1 cellular context compared by ENCODE assay signal in genomic region chr1:172863031-172863430, GRCh38.
TF ChIP-seq lines count a peak whose summit lies in the region.

No MANE protein-coding gene starts in this region.

TF ChIP-seq in HCT116, 20 proteins besides CTCF, POLR2A, EP300 and RAD21 (continued from another document):
- no peak for TF ChIP-seq REST (IDR thresholded peaks at IDR 0.05; ENCODE audit: low read depth)
- no peak for TF ChIP-seq POLR2AphosphoS5 (IDR thresholded peaks at IDR 0.05; ENCODE audit: low read depth, low read length)
- no peak for TF ChIP-seq ELF1 (IDR thresholded peaks at IDR 0.05; ENCODE audit: borderline replicate concordance, low read depth)
- TF ChIP-seq SIN3A (IDR thresholded peaks at IDR 0.05; ENCODE audit: low read depth) = no peak
- TF ChIP-seq TCF7L2 (IDR thresholded peaks at IDR 0.05; ENCODE audit: borderline replicate concordance, extremely low read depth, insufficient read depth, insufficient read length) = no peak
- TF ChIP-seq EGR1 (IDR thresholded peaks at IDR 0.05; ENCODE audit: low read depth) = no peak
- no peak for TF ChIP-seq JUND (IDR thresholded peaks at IDR 0.05)
- no peak for TF ChIP-seq CBX3 (IDR thresholded peaks at IDR 0.05; ENCODE audit: low read depth)
- TF ChIP-seq EZH2phosphoT487 (IDR thresholded peaks at IDR 0.05; ENCODE audit: borderline replicate concordance) = no peak
- no peak for TF ChIP-seq ZBTB33 (IDR thresholded peaks at IDR 0.05; ENCODE audit: extremely low read depth, insufficient replicate concordance, low read length)
- TF ChIP-seq FOSL1 (IDR thresholded peaks at IDR 0.05; ENCODE audit: low read depth) = no peak
- no peak for TF ChIP-seq SP1 (IDR thresholded peaks at IDR 0.05; ENCODE audit: low read depth)
- TF ChIP-seq EZH2 (IDR thresholded peaks at IDR 0.05) = no peak
- no peak for TF ChIP-seq CEBPB (IDR thresholded peaks at IDR 0.05; ENCODE audit: low read depth)
- no peak for TF ChIP-seq SRF (IDR thresholded peaks at IDR 0.05; ENCODE audit: low read depth)
- no peak for TF ChIP-seq ATF3 (IDR thresholded peaks at IDR 0.05)
